ENCODE assay signal across 19 cellular contexts in genomic region chr5:131630208-131630962, GRCh38. TPM values are rescaled to one million over a fixed set of nuclear protein-coding genes. Genes with fewer than 3 reads are reported as not detected.
DNase-seq lines count a peak whose midpoint lies in the region; ATAC-seq and TF ChIP-seq lines count a peak whose summit lies in the region.
"Had no signal": no experiment of that assay in that cellular context is flagged by ENCODE, and none has a peak within 500 bp of the region (broad histone marks: within the 10 kb centered on the region; RNA-seq: fewer than 3 reads in every experiment).

No MANE protein-coding gene starts in this region.

- no peaks in the 10 kb centered on the region for H3K9me3 ChIP-seq in naive thymus-derived CD4-positive, alpha-beta T cell (ENCODE audit: control insufficient read depth in 2 of 3, low read length in 3 of 3)
- H3K9me3 ChIP-seq in lower lobe of right lung: no peaks in the 10 kb centered on the region
- H3K9me3 ChIP-seq in heart left ventricle: no peaks in the 10 kb centered on the region
- H3K9me3 ChIP-seq: testis had no signal

- H3K4me3 Mint-ChIP-seq in naive thymus-derived CD4-positive, alpha-beta T cell: peak overlapping the region in 6 of 10 donors; percentile 10 to 61 (median 35)
- H3K4me3 Mint-ChIP-seq: activated CD4-positive, alpha-beta memory T cell treated with anti-CD3 and anti-CD28 coated beads, Interleukin-2, amount 10 ng/mL, durations not matched to agents 7 days and 5 days; endodermal cell had no signal

- peaks cover 0 to 3% (median 0%) of the 10 kb centered on the region in 5 donors for H3K27me3 Mint-ChIP-seq in naive thymus-derived CD4-positive, alpha-beta T cell
- H3K27me3 Mint-ChIP-seq: activated CD4-positive, alpha-beta memory T cell treated with anti-CD3 and anti-CD28 coated beads, Interleukin-2, amount 10 ng/mL, durations not matched to agents 7 days and 5 days had no signal

- peaks cover 0 to 42% (median 14%) of the 10 kb centered on the region in 7 donors for H3K4me1 Mint-ChIP-seq in naive thymus-derived CD4-positive, alpha-beta T cell

- H3K36me3 ChIP-seq in naive thymus-derived CD4-positive, alpha-beta T cell (ENCODE audit: control insufficient read depth in 2 of 3, insufficient read depth in 3 of 3, low read length in 3 of 3): peaks cover 0 to 5% (median 0%) of the 10 kb centered on the region in 3 experiments
- H3K36me3 ChIP-seq in lower lobe of right lung (no peaks in the 10 kb centered on the region), heart left ventricle (no peaks in the 10 kb centered on the region)
- H3K36me3 ChIP-seq: brain microvascular endothelial cell had no signal

- DNase-seq in NCI-H82 (lab: John Stamatoyannopoulos, UW) (peak; percentile 36), NCI-H82 treated with DMSO at 0.1 percent for 48 hours (lab: John Stamatoyannopoulos, UW; ENCODE audit: unreplicated experiment) (no peak), LNCaP clone FGC (ENCODE audit: low read depth) (peak; percentile 69), lower lobe of right lung (no peak), AML-193 (lab: John Stamatoyannopoulos, UW) (no peak), heart left ventricle (no peak)
- no peak for DNase-seq in naive thymus-derived CD4-positive, alpha-beta T cell
- DNase-seq: ACHN; activated CD4-positive, alpha-beta memory T cell treated with anti-CD3 and anti-CD28 coated beads, Interleukin-2, amount 10 ng/mL, durations not matched to agents 7 days and 5 days; activated gamma-delta T cell treated with Interleukin-2 at 50 U/mL for 16 hours; brain microvascular endothelial cell; endodermal cell; kidney glomerular epithelial cell; NCI-H1092 treated with DMSO at 0.1 percent for 48 hours; NCI-H526 treated with DMSO at 0.1 percent for 48 hours; SHP77 treated with DMSO at 0.1 percent for 48 hours; T-helper 9 cell; testis had no signal

- no peak for TF ChIP-seq POLR2A in heart left ventricle (IDR thresholded peaks at IDR 0.05)

- H3K36me3 Mint-ChIP-seq in naive thymus-derived CD4-positive, alpha-beta T cell: peaks cover 4 to 26% (median 12%) of the 10 kb centered on the region in 5 donors

- H3K27ac Mint-ChIP-seq in naive thymus-derived CD4-positive, alpha-beta T cell: peak overlapping the region in 2 of 9 donors; percentile 60 to 67
- H3K27ac Mint-ChIP-seq: activated CD4-positive, alpha-beta memory T cell treated with anti-CD3 and anti-CD28 coated beads, Interleukin-2, amount 10 ng/mL, durations not matched to agents 7 days and 5 days; endodermal cell had no signal

- peaks cover 38 to 42% of the 10 kb centered on the region in 2 donors for H3K4me1 ChIP-seq in naive thymus-derived CD4-positive, alpha-beta T cell (ENCODE audit: control insufficient read depth in 2 of 2, insufficient read depth in 2 of 2, low read length in 2 of 2)
- H3K4me1 ChIP-seq in lower lobe of right lung: peaks cover 43% of the 10 kb centered on the region
- H3K4me1 ChIP-seq in heart left ventricle: peaks cover 0 to 43% (median 31%) of the 10 kb centered on the region in 12 donors
- H3K4me1 ChIP-seq: testis had no signal

- H3K27ac ChIP-seq in VCaP (peak overlapping the region; percentile 99), lower lobe of right lung (no peak overlapping the region), heart left ventricle (no peak overlapping the region)
- H3K27ac ChIP-seq in naive thymus-derived CD4-positive, alpha-beta T cell (ENCODE audit: low read depth, low read length): no peak overlapping the region
- H3K27ac ChIP-seq: brain microvascular endothelial cell, testis had no signal

- 73 to 79% (median 77%) methylated on average over 4 of the region's 4 CpGs for WGBS in heart left ventricle, 4 donors

- CTCF ChIA-PET in naive thymus-derived CD4-positive, alpha-beta T cell (lab: Charles Lee): interaction anchor here (0.6 to 1.4 kb wide), 2 partner anchors 38 to 41 kb away, joined by 4 to 7 read pairs; no protein-coding TSS in a partner anchor

- peak overlapping the region; percentile 11 for H3K4me3 ChIP-seq in LNCaP clone FGC (ENCODE audit: low read depth, low read length)
- H3K4me3 ChIP-seq in naive thymus-derived CD4-positive, alpha-beta T cell (ENCODE audit: low read length): no peak overlapping the region
- no peak overlapping the region for H3K4me3 ChIP-seq in lower lobe of right lung
- H3K4me3 ChIP-seq in heart left ventricle: no peak overlapping the region
- H3K4me3 ChIP-seq: testis had no signal

- H3K27me3 ChIP-seq in naive thymus-derived CD4-positive, alpha-beta T cell (ENCODE audit: control insufficient read depth in 2 of 2, insufficient read depth in 2 of 2, low read length in 2 of 2): no peaks in the 10 kb centered on the region
- no peaks in the 10 kb centered on the region for H3K27me3 ChIP-seq in lower lobe of right lung (ENCODE audit: low read depth)
- H3K27me3 ChIP-seq in heart left ventricle: no peaks in the 10 kb centered on the region
- H3K27me3 ChIP-seq: brain microvascular endothelial cell, testis had no signal

- TF ChIP-seq CTCF in LNCaP clone FGC (IDR thresholded peaks at IDR 0.05; ENCODE audit: control insufficient read depth, extremely low read depth, insufficient read depth) (no peak), VCaP (conservative IDR thresholded peaks at IDR 0.05) (no peak), lower lobe of right lung (IDR thresholded peaks at IDR 0.05) (no peak), heart left ventricle (IDR thresholded peaks at IDR 0.05) (no peak)

- peaks cover 0 to 6% (median 0%) of the 10 kb centered on the region in 11 donors for H3K9me3 Mint-ChIP-seq in naive thymus-derived CD4-positive, alpha-beta T cell
- H3K9me3 Mint-ChIP-seq: activated CD4-positive, alpha-beta memory T cell treated with anti-CD3 and anti-CD28 coated beads, Interleukin-2, amount 10 ng/mL, durations not matched to agents 7 days and 5 days; endodermal cell had no signal

- ATAC-seq in naive thymus-derived CD4-positive, alpha-beta T cell: no peak
- ATAC-seq in lower lobe of right lung (no peak), heart left ventricle (no peak)

- intact Hi-C loops in naive thymus-derived CD4-positive, alpha-beta T cell (cut with micrococcal nuclease): loop anchor here (5.0 to 10.0 kb wide), 5 partner anchors 98 to 1334 kb away; partner anchors contain the start of genes AFF4 (in 1 of the 2), IRF1 (in 1 of the 2) and KIF3A (in 1 of the 2)
- intact Hi-C loops in lower lobe of right lung (cut with DNase I): no loop called here
- intact Hi-C loops in heart left ventricle (cut with DNase I): loop anchor here in 4 of 10 donors (5.0 to 10.0 kb wide), 3 partner anchors 164 to 366 kb away; partner anchors contain the start of genes FNIP1 (in 3 of the 4) and CDC42SE2 (in 1 of the 4)

- POLR2A ChIA-PET in naive thymus-derived CD4-positive, alpha-beta T cell (lab: Charles Lee): interaction anchor here (0.6 to 2.1 kb wide), 5 partner anchors 15 to 371 kb away, joined by 3 to 9 read pairs (median 4); no protein-coding TSS in a partner anchor

RNA-seq across cellular contexts. Expression of gene RAPGEF6, which starts 4.6 kb away (rescaled TPM):
- total RNA-seq in naive thymus-derived CD4-positive, alpha-beta T cell: 100 to 1,000 TPM in 3 of 5 experiments, 10 to 100 TPM in 2; 50.9 to 186 (median 114) TPM
- 10 to 100 TPM; 36.7 to 49.6 TPM for polyA plus RNA-seq in naive thymus-derived CD4-positive, alpha-beta T cell
- total RNA-seq in lower lobe of right lung (21.7 TPM), heart left ventricle (10 to 100 TPM in 5 of 9 donors, 1 to 10 TPM in 4; 7.0 to 13.9 (median 10.0) TPM)
- 1 to 10 TPM; 2.3 to 3.3 TPM for polyA plus RNA-seq in heart left ventricle

Comparison
In these comparisons a context has a peak if more than half of its experiments do, and no peak if none do; other contexts are left out.
1. DNase-seq: peak in NCI-H82 (single experiment) and LNCaP clone FGC (single experiment); none in NCI-H82 treated with DMSO at 0.1 percent for 48 hours (single experiment), naive thymus-derived CD4-positive, alpha-beta T cell (0 of 9), lower lobe of right lung (single experiment), AML-193 (0 of 2) and heart left ventricle (0 of 5).